16 cellular contexts compared by ENCODE assay signal in genomic region chr12:82474798-82475184, GRCh38.
DNase-seq lines count a peak whose midpoint lies in the region; ATAC-seq and TF ChIP-seq lines count a peak whose summit lies in the region.
"Had no signal": no experiment of that assay in that cellular context is flagged by ENCODE, and none has a peak within 500 bp of the region (broad histone marks: within the 10 kb centered on the region; RNA-seq: fewer than 3 reads in every experiment).

No MANE protein-coding gene starts in this region.

- H3K4me1 ChIP-seq in MM.1S (ENCODE audit: low read length) (no peaks in the 10 kb centered on the region), heart left ventricle (no peaks in the 10 kb centered on the region)
- H3K4me1 ChIP-seq: BLaER1, right atrium auricular region had no signal

- no peaks in the 10 kb centered on the region for H3K9me3 Mint-ChIP-seq in Calu3 (ENCODE audit: low read depth, unreplicated experiment)

- no peak for TF ChIP-seq CTCF in MM.1S (IDR thresholded peaks at IDR 0.05; ENCODE audit: low read length)
- no peak for TF ChIP-seq CTCF in Calu3 (IDR thresholded peaks at IDR 0.05; ENCODE audit: unreplicated experiment)
- TF ChIP-seq CTCF in heart left ventricle (IDR thresholded peaks at IDR 0.05), result no peak

- no peak overlapping the region for H3K9ac ChIP-seq in MM.1S (ENCODE audit: low read length)
- H3K9ac ChIP-seq: BLaER1 had no signal

- WGBS in heart left ventricle, 4 donors, result 74 to 82% (median 78%) methylated on average over 2 of the region's 2 CpGs

- ATAC-seq in GM18870 (IDR thresholded peaks at IDR 0.05; ENCODE audit: unreplicated experiment) (peak; percentile 28), HG02642 (IDR thresholded peaks at IDR 0.05; ENCODE audit: poor library complexity, unreplicated experiment) (peak; percentile 8), heart left ventricle (no peak)
- ATAC-seq: left cardiac atrium; Panc1; stimulated activated naive CD8-positive, alpha-beta T cell treated with anti-CD3 and anti-CD28 coated beads, Interleukin-15, amount 100 ng/mL, for 72 hours had no signal

- no peak overlapping the region for H3K4me3 Mint-ChIP-seq in Calu3 (ENCODE audit: low read depth, unreplicated experiment)
- H3K4me3 Mint-ChIP-seq: activated T-helper 1 cell treated with anti-CD3 and anti-CD28 coated beads, Interleukin-12 subunit alpha, Interleukin-12 subunit beta, Interleukin-2, Interleukin-4 antibody, amounts not matched to agents 30 ng/mL and 10 ng/mL and 1 ng/mL, durations not matched to agents 14 hours and 24 hours and 36 hours; stimulated activated naive CD8-positive, alpha-beta T cell treated with anti-CD3 and anti-CD28 coated beads, Interleukin-15, amount 100 ng/mL, for 72 hours had no signal

- no peaks in the 10 kb centered on the region for H4K20me1 ChIP-seq in MM.1S (ENCODE audit: insufficient read depth, low read length)
- H4K20me1 ChIP-seq: BLaER1 had no signal

- no peaks in the 10 kb centered on the region for H3F3A ChIP-seq in MM.1S (ENCODE audit: insufficient read depth, low read length)

- no peaks in the 10 kb centered on the region for H3K27me3 Mint-ChIP-seq in Calu3 (ENCODE audit: unreplicated experiment)
- H3K27me3 Mint-ChIP-seq: stimulated activated naive CD8-positive, alpha-beta T cell treated with anti-CD3 and anti-CD28 coated beads, Interleukin-15, amount 100 ng/mL, for 72 hours had no signal

- intact Hi-C loops in Calu3 (cut with micrococcal nuclease; ENCODE audit: unreplicated experiment), result no loop called here
- intact Hi-C loops in heart left ventricle (cut with DNase I), result no loop called here

- H3K36me3 ChIP-seq in MM.1S (replicated peaks; ENCODE audit: insufficient read depth, low read length) (no peaks in the 10 kb centered on the region), heart left ventricle (peaks cover 0 to 41% (median 15%) of the 10 kb centered on the region in 9 donors)
- H3K36me3 ChIP-seq: BLaER1 had no signal

- H3K27ac ChIP-seq in MM.1S (ENCODE audit: low read length) (no peak overlapping the region), heart left ventricle (no peak overlapping the region)
- H3K27ac ChIP-seq: BLaER1, right atrium auricular region had no signal

- H3K9me3 ChIP-seq in MM.1S (replicated peaks; ENCODE audit: insufficient read depth, low read length) (no peaks in the 10 kb centered on the region), heart left ventricle (peaks cover 0 to 17% (median 3%) of the 10 kb centered on the region in 12 donors)

- BruUV-seq in Calu3 (replicated peaks; lab: Mats Ljungman, UMichigan), result no TSS peak

- no peaks in the 10 kb centered on the region for H3K36me3 Mint-ChIP-seq in Calu3 (ENCODE audit: insufficient read depth, unreplicated experiment)

- DNase-seq in MM.1S (no peak), iris pigment epithelial cell (ENCODE audit: low read depth) (peak; percentile 23), Calu3 (no peak), H4 (ENCODE audit: low spot score) (no peak), heart left ventricle (no peak)
- no peak for DNase-seq in stimulated activated CD4-positive, alpha-beta T cell treated with anti-CD3 and anti-CD28 coated beads, Interleukin-2, amount 100 ng/mL, for 48 hours
- DNase-seq: activated CD4-positive, alpha-beta T cell treated with anti-CD3 and anti-CD28 coated beads, Interleukin-2, amount 50 U/mL, for 1 hour; left cardiac atrium; NCI-H1092; stimulated activated naive CD8-positive, alpha-beta T cell treated with anti-CD3 and anti-CD28 coated beads, Interleukin-15, amount 100 ng/mL, for 72 hours had no signal

- H3K4me3 ChIP-seq in MM.1S (ENCODE audit: low read length), result no peak overlapping the region
- no peak overlapping the region for H3K4me3 ChIP-seq in heart left ventricle
- H3K4me3 ChIP-seq: BLaER1, right atrium auricular region had no signal

- no peak overlapping the region for H2AFZ ChIP-seq in MM.1S (ENCODE audit: low read length)

- peaks cover 13% of the 10 kb centered on the region for H3K4me1 Mint-ChIP-seq in Calu3 (ENCODE audit: low read depth, unreplicated experiment)
- H3K4me1 Mint-ChIP-seq: stimulated activated naive CD8-positive, alpha-beta T cell treated with anti-CD3 and anti-CD28 coated beads, Interleukin-15, amount 100 ng/mL, for 72 hours had no signal

- no peak for TF ChIP-seq POLR2A in heart left ventricle (IDR thresholded peaks at IDR 0.05)

- no peak overlapping the region for H3K27ac Mint-ChIP-seq in Calu3 (ENCODE audit: unreplicated experiment)
- H3K27ac Mint-ChIP-seq: activated T-helper 1 cell treated with anti-CD3 and anti-CD28 coated beads, Interleukin-12 subunit alpha, Interleukin-12 subunit beta, Interleukin-2, Interleukin-4 antibody, amounts not matched to agents 30 ng/mL and 10 ng/mL and 1 ng/mL, durations not matched to agents 14 hours and 24 hours and 36 hours; stimulated activated naive CD8-positive, alpha-beta T cell treated with anti-CD3 and anti-CD28 coated beads, Interleukin-15, amount 100 ng/mL, for 72 hours had no signal

- 0 out of 2 replicates have a peak overlapping the region, but pooled peaks have one; percentile 2 for H3K4me2 ChIP-seq in MM.1S (ENCODE audit: low read depth, low read length)
- H3K4me2 ChIP-seq: BLaER1 had no signal

- CTCF ChIA-PET in Calu3 (lab: Charles Lee), result interaction anchor here (0.7 kb wide), 1 partner anchor 521 kb away, joined by 3 read pairs; no protein-coding TSS in a partner anchor

- no peaks in the 10 kb centered on the region for H3K79me2 ChIP-seq in MM.1S (ENCODE audit: low read length)

- H3K27me3 ChIP-seq in MM.1S (replicated peaks; ENCODE audit: insufficient read depth, low read length) (no peaks in the 10 kb centered on the region), heart left ventricle (no peaks in the 10 kb centered on the region)
- H3K27me3 ChIP-seq: BLaER1, right atrium auricular region had no signal

- no peaks in the 10 kb centered on the region for H3K9me2 ChIP-seq in MM.1S (replicated peaks; ENCODE audit: insufficient read depth, low read length)

Comparison
In these comparisons a context has a peak if more than half of its experiments do, and no peak if none do; other contexts are left out.
1. ATAC-seq: peak in GM18870 (single experiment) and HG02642 (single experiment); none in heart left ventricle (0 of 4).